In genomic region chr3:153162513-153163348, GRCh38 we compare ENCODE assay signal across 8 cellular contexts. TPM values are rescaled to one million over a fixed set of nuclear protein-coding genes. Genes with fewer than 3 reads are reported as not detected.
A peak's percentile ranks its signal among the peaks of the same experiment; 100 is the strongest.
DNase-seq lines count a peak whose midpoint lies in the region; ATAC-seq, FAIRE-seq and TF ChIP-seq lines count a peak whose summit lies in the region.

No MANE protein-coding gene starts in this region.

- H3K27me3 ChIP-seq in CD4-positive, CD25-positive, alpha-beta regulatory T cell (ENCODE audit: control insufficient read depth, insufficient read depth, low read length): no peaks in the 10 kb centered on the region
- peaks cover 6% of the 10 kb centered on the region; the same call in 1 of the 2 replicates for H3K27me3 ChIP-seq in HUES64 (ENCODE audit: insufficient read depth, low read length)

- peaks cover 57% of the 10 kb centered on the region for H3K4me1 ChIP-seq in CD4-positive, CD25-positive, alpha-beta regulatory T cell (ENCODE audit: control insufficient read depth, insufficient read depth, low read length, poor library complexity, severe bottlenecking)
- H3K4me1 ChIP-seq in HUES64 (ENCODE audit: insufficient read depth, low read length): peaks cover 23% of the 10 kb centered on the region

- no peak for TF ChIP-seq CTCF in GM20000 (IDR thresholded peaks at IDR 0.05; ENCODE audit: extremely low read depth, missing control alignments)

- no peak for ATAC-seq in CD4-positive, CD25-positive, alpha-beta regulatory T cell (ENCODE audit: low read depth in 2 of 2)
- no peak for ATAC-seq in central memory CD8-positive, alpha-beta T cell (replicated peaks; ENCODE audit: extremely low read depth, poor library complexity, severe bottlenecking)
- ATAC-seq in left lobe of liver: peak; percentile 5

- peaks cover 21 to 56% (median 43%) of the 10 kb centered on the region in 4 donors for H3K4me1 Mint-ChIP-seq in CD4-positive, CD25-positive, alpha-beta regulatory T cell
- peaks cover 48% of the 10 kb centered on the region for H3K4me1 Mint-ChIP-seq in central memory CD8-positive, alpha-beta T cell

- peaks cover 2% of the 10 kb centered on the region for H3K36me3 ChIP-seq in CD4-positive, CD25-positive, alpha-beta regulatory T cell (ENCODE audit: control insufficient read depth, insufficient read depth, low read length)
- H3K36me3 ChIP-seq in HUES64 (ENCODE audit: insufficient read depth, low read length): peaks cover 12% of the 10 kb centered on the region; the same call in 1 of the 2 replicates

- peak overlapping the region; percentile 76 to 94 (median 89) for H3K27ac Mint-ChIP-seq in CD4-positive, CD25-positive, alpha-beta regulatory T cell
- peak overlapping the region; percentile 92 for H3K27ac Mint-ChIP-seq in central memory CD8-positive, alpha-beta T cell (ENCODE audit: low read depth)

- no peak for TF ChIP-seq POLR2A in H54 (IDR thresholded peaks at IDR 0.05; ENCODE audit: low read depth, low read length)

- peak overlapping the region; percentile 76 for H3K27ac ChIP-seq in CD4-positive, CD25-positive, alpha-beta regulatory T cell (ENCODE audit: insufficient read depth, low read length, poor library complexity, severe bottlenecking)
- H3K27ac ChIP-seq in HUES64 (ENCODE audit: low read depth, low read length): no peak overlapping the region

- under 1% methylated on average over 82 of the region's 82 CpGs for WGBS in HUES64

- peak overlapping the region; percentile 93 for H3K4me3 ChIP-seq in CD4-positive, CD25-positive, alpha-beta regulatory T cell (ENCODE audit: low read depth, low read length)
- peak overlapping the region; percentile 95 for H3K4me3 ChIP-seq in HUES64 (ENCODE audit: low read length)

- no peak for FAIRE-seq in H54 (lab: Jason Lieb, UNC)

- DNase-seq in CD4-positive, CD25-positive, alpha-beta regulatory T cell: peak; percentile 12 to 66 (median 49)
- DNase-seq in GM20000 (ENCODE audit: low spot score) (peak; percentile 36), left lobe of liver (ENCODE audit: low spot score) (peak; percentile 57), H54 (ENCODE audit: insufficient read length, low spot score) (no peak)
- peak; percentile 59 for DNase-seq in activated CD4-positive, CD25-positive, alpha-beta regulatory T cell treated with anti-CD3 and anti-CD28 coated beads, Interleukin-2, amount 50 U/mL, for 72 hours
- peak; percentile 33 to 36 for DNase-seq in central memory CD8-positive, alpha-beta T cell (ENCODE audit: low spot score in 2 of 2)
- DNase-seq in stimulated activated CD4-positive, alpha-beta T cell treated with anti-CD3 and anti-CD28 coated beads, Interleukin-2, amount 100 ng/mL, for 4 hours (ENCODE audit: low read depth): peak; percentile 7

- peak overlapping the region; percentile 75 for H3K9ac ChIP-seq in HUES64 (ENCODE audit: low read depth, low read length)

- H3K9me3 ChIP-seq in CD4-positive, CD25-positive, alpha-beta regulatory T cell (ENCODE audit: control insufficient read depth in 2 of 2, low read length in 2 of 2): no peaks in the 10 kb centered on the region
- H3K9me3 ChIP-seq in HUES64 (ENCODE audit: insufficient read depth, low read depth, low read length): no peaks in the 10 kb centered on the region

- H3K4me3 Mint-ChIP-seq in CD4-positive, CD25-positive, alpha-beta regulatory T cell: peak overlapping the region; percentile 94 to 100 (median 98)
- peak overlapping the region; percentile 94 for H3K4me3 Mint-ChIP-seq in central memory CD8-positive, alpha-beta T cell

- peaks cover 5% of the 10 kb centered on the region for H3K27me3 Mint-ChIP-seq in CD4-positive, CD25-positive, alpha-beta regulatory T cell
- H3K27me3 Mint-ChIP-seq in central memory CD8-positive, alpha-beta T cell: no peaks in the 10 kb centered on the region

- H3K36me3 Mint-ChIP-seq in CD4-positive, CD25-positive, alpha-beta regulatory T cell: peaks cover 5% of the 10 kb centered on the region
- peaks cover 35% of the 10 kb centered on the region for H3K36me3 Mint-ChIP-seq in central memory CD8-positive, alpha-beta T cell (ENCODE audit: insufficient read depth)

- peaks cover 0 to 1% (median 0%) of the 10 kb centered on the region in 7 donors for H3K9me3 Mint-ChIP-seq in CD4-positive, CD25-positive, alpha-beta regulatory T cell
- H3K9me3 Mint-ChIP-seq in central memory CD8-positive, alpha-beta T cell: no peaks in the 10 kb centered on the region

RNA-seq across cellular contexts. Expression of gene RAP2B, which starts 0.7 kb away (rescaled TPM):
- total RNA-seq in CD4-positive, CD25-positive, alpha-beta regulatory T cell: 19.9 TPM
- polyA plus RNA-seq in CD4-positive, CD25-positive, alpha-beta regulatory T cell: 10 to 100 TPM; 17.3 to 19.5 (median 18.2) TPM
- 12.5 TPM for polyA plus RNA-seq in HUES64 (2013, experiment 1 of 2)
- polyA plus RNA-seq in HUES64 (2013, experiment 2 of 2): 13.1 TPM
- 3.1 TPM for total RNA-seq in left lobe of liver
